1 cellular context compared by ENCODE assay signal in the genomic region with DNA sequence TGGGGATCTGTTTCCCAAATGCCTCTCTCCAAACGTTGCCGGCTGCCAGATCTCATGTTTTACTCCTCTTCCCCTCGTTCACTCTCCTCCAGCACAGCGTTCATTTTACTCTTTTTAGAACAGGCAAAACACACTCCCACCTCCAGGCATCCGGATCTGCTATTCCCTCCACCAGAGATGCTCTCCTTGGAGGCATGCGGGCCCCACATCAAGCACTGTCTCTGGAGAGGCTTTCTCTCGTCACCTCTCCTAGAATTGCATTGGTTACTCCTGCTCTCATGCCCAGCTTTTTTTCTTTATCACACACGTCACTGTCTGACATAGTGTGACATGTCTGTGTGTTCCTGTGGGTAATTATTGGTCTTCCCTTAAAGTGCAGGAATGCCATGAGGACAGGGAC.
TF ChIP-seq lines count a peak whose summit lies in the region.

No MANE protein-coding gene starts in this region.

TF ChIP-seq in neural cell, 6 proteins besides CTCF, POLR2A, EP300 and RAD21 (continued from another document):
- no peak for TF ChIP-seq REST (IDR thresholded peaks at IDR 0.05; ENCODE audit: borderline replicate concordance)
- no peak for TF ChIP-seq MXI1 (conservative IDR thresholded peaks at IDR 0.05; ENCODE audit: poor library complexity, severe bottlenecking)
